ENCODE assay signal across 21 cellular contexts in genomic region chr3:53232641-53233377, GRCh38. TPM values are rescaled to one million over a fixed set of nuclear protein-coding genes. Genes with fewer than 3 reads are reported as not detected.
DNase-seq lines count a peak whose midpoint lies in the region; ATAC-seq, FAIRE-seq and TF ChIP-seq lines count a peak whose summit lies in the region.
"Had no signal": no experiment of that assay in that cellular context is flagged by ENCODE, and none has a peak within 500 bp of the region (broad histone marks: within the 10 kb centered on the region; RNA-seq: fewer than 3 reads in every experiment).

No MANE protein-coding gene starts in this region.

- TF ChIP-seq EP300 in HepG2 (IDR thresholded peaks at IDR 0.05; ENCODE audit: low read depth in 2 of 2, low read length in 2 of 2) (no peak), HepG2 (CRISPR knock-in tag; IDR thresholded peaks at IDR 0.05; ENCODE audit: borderline replicate concordance) (no peak)

- no peaks in the 10 kb centered on the region for H3K9me3 Mint-ChIP-seq in activated naive CD4-positive, alpha-beta T cell treated with anti-CD3 and anti-CD28 coated beads, Interleukin-2, amount 50 U/mL, for 24 hours
- H3K9me3 Mint-ChIP-seq in WTC11 = no peaks in the 10 kb centered on the region
- H3K9me3 Mint-ChIP-seq in stimulated activated naive CD8-positive, alpha-beta T cell treated with anti-CD3 and anti-CD28 coated beads, Interleukin-15, amount 100 ng/mL, for 72 hours = no peaks in the 10 kb centered on the region
- H3K9me3 Mint-ChIP-seq in activated CD4-positive, alpha-beta T cell treated with anti-CD3 and anti-CD28 coated beads for 36 hours (ENCODE audit: low read depth) = no peaks in the 10 kb centered on the region

- peaks cover 5% of the 10 kb centered on the region for H3K36me3 Mint-ChIP-seq in activated naive CD4-positive, alpha-beta T cell treated with anti-CD3 and anti-CD28 coated beads, Interleukin-2, amount 50 U/mL, for 24 hours
- peaks cover 86% of the 10 kb centered on the region for H3K36me3 Mint-ChIP-seq in WTC11
- H3K36me3 Mint-ChIP-seq in activated CD4-positive, alpha-beta T cell treated with anti-CD3 and anti-CD28 coated beads for 36 hours (ENCODE audit: low read depth) = peaks cover 36% of the 10 kb centered on the region

- BruUV-seq in HepG2 (replicated peaks; lab: Mats Ljungman, UMichigan) = no TSS peak

- POLR2A ChIA-PET in WTC11 (lab: Charles Lee) = no interaction called here
- POLR2A ChIA-PET in HepG2 (lab: Yijun Ruan, JAX) = no interaction called here
- POLR2A ChIA-PET in activated CD4-positive, alpha-beta T cell treated with anti-CD3 and anti-CD28 coated beads for 36 hours (lab: Charles Lee) = no interaction called here

- no peaks in the 10 kb centered on the region for H3K4me1 Mint-ChIP-seq in activated naive CD4-positive, alpha-beta T cell treated with anti-CD3 and anti-CD28 coated beads, Interleukin-2, amount 50 U/mL, for 24 hours
- peaks cover 4% of the 10 kb centered on the region; the same call in 1 of the 2 replicates for H3K4me1 Mint-ChIP-seq in WTC11
- peaks cover 14% of the 10 kb centered on the region for H3K4me1 Mint-ChIP-seq in stimulated activated naive CD8-positive, alpha-beta T cell treated with anti-CD3 and anti-CD28 coated beads, Interleukin-15, amount 100 ng/mL, for 72 hours
- no peaks in the 10 kb centered on the region for H3K4me1 Mint-ChIP-seq in activated CD4-positive, alpha-beta T cell treated with anti-CD3 and anti-CD28 coated beads for 36 hours

- H3K27ac Mint-ChIP-seq in activated naive CD4-positive, alpha-beta T cell treated with anti-CD3 and anti-CD28 coated beads, Interleukin-2, amount 50 U/mL, for 24 hours = peak overlapping the region; percentile 23
- peak overlapping the region; percentile 72 for H3K27ac Mint-ChIP-seq in WTC11
- H3K27ac Mint-ChIP-seq in stimulated activated naive CD8-positive, alpha-beta T cell treated with anti-CD3 and anti-CD28 coated beads, Interleukin-15, amount 100 ng/mL, for 72 hours = peak overlapping the region; percentile 37 to 64
- H3K27ac Mint-ChIP-seq in activated CD4-positive, alpha-beta T cell treated with anti-CD3 and anti-CD28 coated beads for 36 hours = no peak overlapping the region

- H3K36me3 ChIP-seq in HepG2 (replicated peaks in 1 of 2; ENCODE audit: control insufficient read depth in 1 of 2, insufficient read depth in 2 of 2, low read length in 2 of 2) = peaks cover 61 to 86% of the 10 kb centered on the region in 2 experiments
- H3K36me3 ChIP-seq: uterus had no signal

- H3K4me1 ChIP-seq in HepG2 (ENCODE audit: insufficient read depth, low read length) = peaks cover 26% of the 10 kb centered on the region

- no peak for TF ChIP-seq POLR2A in HepG2 (IDR thresholded peaks at IDR 0.05; ENCODE audit: insufficient read depth in 1 of 2, low read depth in 2 of 2, low read length in 2 of 2)

- CTCF ChIA-PET in WTC11 (lab: Charles Lee) = interaction anchor here (0.7 to 1.8 kb wide), 6 partner anchors 11 to 123 kb away, joined by 3 to 7 read pairs (median 3); no protein-coding TSS in a partner anchor
- CTCF ChIA-PET in HepG2 (lab: Yijun Ruan, JAX; ENCODE audit: low intra/inter-chr PET ratio, low total read pairs) = no interaction called here
- CTCF ChIA-PET in activated CD4-positive, alpha-beta T cell treated with anti-CD3 and anti-CD28 coated beads for 36 hours (lab: Charles Lee) = no interaction called here

- H3K4me3 Mint-ChIP-seq in activated naive CD4-positive, alpha-beta T cell treated with anti-CD3 and anti-CD28 coated beads, Interleukin-2, amount 50 U/mL, for 24 hours = no peak overlapping the region
- no peak overlapping the region for H3K4me3 Mint-ChIP-seq in WTC11
- H3K4me3 Mint-ChIP-seq in stimulated activated naive CD8-positive, alpha-beta T cell treated with anti-CD3 and anti-CD28 coated beads, Interleukin-15, amount 100 ng/mL, for 72 hours = no peak overlapping the region
- H3K4me3 Mint-ChIP-seq in activated CD4-positive, alpha-beta T cell treated with anti-CD3 and anti-CD28 coated beads for 36 hours = no peak overlapping the region

- no peak for FAIRE-seq in HepG2 (lab: Jason Lieb, UNC)

- in situ Hi-C loops in HepG2 (cut with HindIII; ENCODE audit: extremely low pct_ligation_motif_present, low pct_unique_long_range_greater_than_20kb) = no loop called here

- H3K4me3 ChIP-seq in HepG2 (replicated peaks in 1 of 3; ENCODE audit: insufficient read depth in 1 of 3, low read depth in 2 of 3, low read length in 3 of 3) = no peak overlapping the region
- H3K4me3 ChIP-seq: heart right ventricle, SK-N-MC, uterus had no signal

- 98% methylated on average over 11 of the region's 18 CpGs for WGBS in HepG2 (ENCODE audit: low lambda C conversion rate)

- H3K9me3 ChIP-seq in HepG2 (ENCODE audit: low read length) = no peaks in the 10 kb centered on the region
- H3K9me3 ChIP-seq: heart right ventricle, uterus had no signal

- H3K9ac ChIP-seq in HepG2 (ENCODE audit: insufficient read depth, low read depth, low read length) = no peak overlapping the region
- H3K9ac ChIP-seq: KMS-11 had no signal

- H3K79me2 ChIP-seq in HepG2 (ENCODE audit: insufficient read depth, low read length) = no peaks in the 10 kb centered on the region

- H4K20me1 ChIP-seq in HepG2 (ENCODE audit: insufficient read depth, low read length) = no peaks in the 10 kb centered on the region

- intact Hi-C loops in HepG2 (cut with micrococcal nuclease; ENCODE audit: unreplicated experiment) = no loop called here
- intact Hi-C loops in activated CD4-positive, alpha-beta T cell treated with anti-CD3 and anti-CD28 coated beads for 36 hours (cut with DNase I, micrococcal nuclease) = no loop called here

- no peak for TF ChIP-seq CTCF in WTC11 (IDR thresholded peaks at IDR 0.05)
- TF ChIP-seq CTCF in HepG2 (CRISPR knock-in tag; IDR thresholded peaks at IDR 0.05) = no peak

- DNase-seq in activated naive CD4-positive, alpha-beta T cell treated with Interleukin-2 at 50 U/mL for 16 hours = no peak
- DNase-seq in WTC11 (ENCODE audit: low spot score) = no peak
- DNase-seq in HepG2 (ENCODE audit: low spot score) = no peak
- no peak for DNase-seq in stimulated activated naive CD8-positive, alpha-beta T cell treated with anti-CD3 and anti-CD28 coated beads, Interleukin-15, amount 100 ng/mL, for 72 hours
- no peak for DNase-seq in stimulated activated CD4-positive, alpha-beta T cell treated with anti-CD3 and anti-CD28 coated beads, Interleukin-2, amount 100 ng/mL, for 48 hours
- DNase-seq in activated CD4-positive, alpha-beta T cell treated with anti-CD3 and anti-CD28 coated beads for 36 hours = no peak
- no peak for DNase-seq in NCI-H1694 (lab: John Stamatoyannopoulos, UW)
- DNase-seq: activated CD8-positive, alpha-beta memory T cell treated with anti-CD3 and anti-CD28 coated beads, Interleukin-2, amount 50 U/mL, for 4 hours; activated naive CD4-positive, alpha-beta T cell treated with anti-CD3 and anti-CD28 coated beads, Interleukin-2, amount 50 U/mL, for 16 hours; cerebellar nuclear complex; COR-L47; GF-D8; GOT3; heart right ventricle; NCI-H1105 treated with DMSO at 0.1 percent for 48 hours; stimulated activated CD4-positive, alpha-beta T cell treated with anti-CD3 and anti-CD28 coated beads, Interleukin-2, amount 100 ng/mL, for 24 hours; uterus had no signal

- H3K27me3 Mint-ChIP-seq in activated naive CD4-positive, alpha-beta T cell treated with anti-CD3 and anti-CD28 coated beads, Interleukin-2, amount 50 U/mL, for 24 hours = no peaks in the 10 kb centered on the region
- no peaks in the 10 kb centered on the region for H3K27me3 Mint-ChIP-seq in WTC11 (ENCODE audit: low read depth)
- no peaks in the 10 kb centered on the region for H3K27me3 Mint-ChIP-seq in stimulated activated naive CD8-positive, alpha-beta T cell treated with anti-CD3 and anti-CD28 coated beads, Interleukin-15, amount 100 ng/mL, for 72 hours
- no peaks in the 10 kb centered on the region for H3K27me3 Mint-ChIP-seq in activated CD4-positive, alpha-beta T cell treated with anti-CD3 and anti-CD28 coated beads for 36 hours

- H2AFZ ChIP-seq in HepG2 (ENCODE audit: low read length) = no peak overlapping the region

- ATAC-seq in WTC11 = no peak
- no peak for ATAC-seq in HepG2
- ATAC-seq in stimulated activated naive CD8-positive, alpha-beta T cell treated with anti-CD3 and anti-CD28 coated beads, Interleukin-15, amount 100 ng/mL, for 72 hours = no peak
- no peak for ATAC-seq in activated CD4-positive, alpha-beta T cell treated with anti-CD3 and anti-CD28 coated beads for 36 hours

- no peak overlapping the region for H3K27ac ChIP-seq in HepG2 (ENCODE audit: extremely low read length, insufficient read depth, low read length)
- H3K27ac ChIP-seq: epithelial cell of prostate, KMS-11, SK-N-MC, uterus had no signal

- no peak overlapping the region for H3K4me2 ChIP-seq in HepG2 (ENCODE audit: low read depth, low read length)
- H3K4me2 ChIP-seq: KMS-11 had no signal

- no peak for TF ChIP-seq RAD21 in HepG2 (CRISPR knock-in tag; IDR thresholded peaks at IDR 0.05)

- H3K27me3 ChIP-seq in HepG2 (ENCODE audit: control insufficient read depth in 1 of 2, insufficient read depth in 2 of 2, low read length in 2 of 2) = no peaks in the 10 kb centered on the region
- H3K27me3 ChIP-seq: heart right ventricle, uterus had no signal

RNA-seq across cellular contexts. Expression of gene TKT, which starts 23.0 kb away (rescaled TPM):
- total RNA-seq in WTC11 (2021) (1,040 to 1,222 TPM (median 1,204 TPM) in 3 replicates), HepG2 (2016; rRNA removed; fragmentation: Illumina TruSeq; extraction: Trizol) (196 and 238 TPM in 2 replicates)
- total RNA-seq in HepG2 (2016; cell fraction: cytosol; rRNA removed; fragmentation: Illumina TruSeq; extraction: Trizol; ENCODE audit: low read depth) = 73.9 and 83.5 TPM in 2 replicates
- 153 and 251 TPM in 2 replicates for total RNA-seq in HepG2 (2016; cell fraction: insoluble cytoplasmic fraction; rRNA removed; fragmentation: Illumina TruSeq; extraction: Trizol)
- 138 and 161 TPM in 2 replicates for total RNA-seq in HepG2 (2016; cell fraction: membrane; rRNA removed; fragmentation: Illumina TruSeq; extraction: Trizol)
- total RNA-seq in HepG2 (2016; cell fraction: nucleus; rRNA removed; fragmentation: Illumina TruSeq; extraction: Trizol) = 157 and 193 TPM in 2 replicates
- 150 and 188 TPM in 2 replicates for polyA plus RNA-seq in HepG2 (2011; rRNA removed)
- polyA plus RNA-seq in HepG2 (2011; cell fraction: cytosol; rRNA removed) = 105 and 148 TPM in 2 replicates
- polyA plus RNA-seq in HepG2 (2011; cell fraction: nucleus; rRNA removed) = 113 and 116 TPM in 2 replicates
- 234 and 367 TPM in 2 replicates for polyA plus RNA-seq in HepG2 (2012)
- 126 and 140 TPM in 2 replicates for polyA plus RNA-seq in HepG2 (2016; cell fraction: cytosol; fragmentation: Illumina TruSeq; extraction: Trizol; ENCODE audit: low read depth)
- 190 and 266 TPM in 2 replicates for polyA plus RNA-seq in HepG2 (2016; cell fraction: insoluble cytoplasmic fraction; fragmentation: Illumina TruSeq; extraction: Trizol; ENCODE audit: low read depth)
- 168 and 215 TPM in 2 replicates for polyA plus RNA-seq in HepG2 (2016; cell fraction: membrane; fragmentation: Illumina TruSeq; extraction: Trizol; ENCODE audit: low read depth)
- 308 and 328 TPM in 2 replicates for polyA plus RNA-seq in HepG2 (2016; cell fraction: nucleus; fragmentation: Illumina TruSeq; extraction: Trizol; ENCODE audit: insufficient read depth, low read depth)
- polyA minus RNA-seq in HepG2 (2011; rRNA and poly(A)+ RNA removed; ENCODE audit: low replicate concordance) = 280 and 471 TPM in 2 replicates
- 128 and 140 TPM in 2 replicates for polyA minus RNA-seq in HepG2 (2011; cell fraction: cytosol; rRNA and poly(A)+ RNA removed)
- 47.4 and 62.7 TPM in 2 replicates for polyA minus RNA-seq in HepG2 (2011; cell fraction: nucleus; rRNA and poly(A)+ RNA removed)
- 100 to 1,000 TPM; 320 to 418 TPM for total RNA-seq in activated CD4-positive, alpha-beta T cell treated with anti-CD3 and anti-CD28 coated beads for 36 hours
